1 cellular context compared by ENCODE assay signal in the genomic region with DNA sequence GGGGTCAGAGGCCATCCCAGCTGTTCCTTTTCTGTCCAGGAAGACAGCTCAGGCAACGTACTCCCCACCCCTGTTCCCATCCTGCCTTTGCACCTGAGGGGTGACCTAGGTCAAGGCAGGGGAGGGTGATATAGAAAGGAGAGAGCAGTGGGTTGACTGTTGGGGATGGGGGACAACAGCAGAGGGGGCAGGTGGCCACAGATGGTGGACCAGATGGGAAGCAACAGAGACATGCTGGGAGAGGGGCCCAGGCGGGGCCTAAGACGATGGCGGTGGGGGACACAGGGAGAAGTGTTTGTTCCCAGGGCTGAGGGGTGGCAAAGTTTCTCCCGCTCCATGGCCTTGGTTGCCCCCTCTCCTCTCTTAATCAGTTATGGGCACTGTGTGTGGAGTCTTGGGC.
TF ChIP-seq lines count a peak whose summit lies in the region.

No MANE protein-coding gene starts in this region.

TF ChIP-seq in K562, 482 proteins besides CTCF, POLR2A, EP300 and RAD21 (continued from another document):
- TF ChIP-seq ZNF318 (IDR thresholded peaks at IDR 0.05; ENCODE audit: borderline replicate concordance in 1 of 2, low read depth in 1 of 2), result no peak
- TF ChIP-seq TBL1XR1 (IDR thresholded peaks at IDR 0.05; ENCODE audit: low read length in 2 of 2), result no peak
- no peak for TF ChIP-seq ELK1 (CRISPR knock-in tag; IDR thresholded peaks at IDR 0.05)
- no peak for TF ChIP-seq PTRF (tag; IDR thresholded peaks at IDR 0.05)
- no peak for TF ChIP-seq ZBTB43 (CRISPR knock-in tag; IDR thresholded peaks at IDR 0.05)
